In genomic region chr4:66298596-66298995, GRCh38 we compare ENCODE assay signal across 27 cellular contexts.
"Had no signal": no experiment of that assay in that cellular context is flagged by ENCODE, and none has a peak within 500 bp of the region (broad histone marks: within the 10 kb centered on the region; RNA-seq: fewer than 3 reads in every experiment).

No MANE protein-coding gene starts in this region.

- H3K4me3 ChIP-seq: coronary artery, dorsolateral prefrontal cortex, esophagus squamous epithelium, gastrocnemius medialis, heart right ventricle, left ventricle myocardium inferior, lower lobe of right lung, mucosa of descending colon had no signal

- H3K4me1 ChIP-seq: esophagus squamous epithelium, gastrocnemius medialis, heart right ventricle, left ventricle myocardium inferior, lower lobe of right lung had no signal

- H3K27me3 ChIP-seq: dorsolateral prefrontal cortex, esophagus squamous epithelium, gastrocnemius medialis, heart right ventricle had no signal

- H3K36me3 ChIP-seq: esophagus squamous epithelium, gastrocnemius medialis, heart right ventricle, left ventricle myocardium inferior, lower lobe of right lung had no signal

- DNase-seq: dermis blood vessel endothelial cell; dorsolateral prefrontal cortex; effector CD4-positive, alpha-beta T cell; effector memory CD4-positive, alpha-beta T cell; erythroblast; esophagus squamous epithelium; foreskin fibroblast; foreskin melanocyte; gastrocnemius medialis; glutamatergic neuron; head of caudate nucleus; heart right ventricle; hypothalamus; immature natural killer cell; islet precursor cell; kidney; kidney glomerular epithelial cell; left colon; left ventricle myocardium inferior; lower lobe of right lung; mesenchymal stem cell; mucosa of descending colon; naive thymus-derived CD4-positive, alpha-beta T cell had no signal

- H3K27ac ChIP-seq: coronary artery, dorsolateral prefrontal cortex, epithelial cell of prostate, esophagus squamous epithelium, gastrocnemius medialis, heart right ventricle, left ventricle myocardium inferior, lower lobe of right lung had no signal

- H3K9me3 ChIP-seq: esophagus squamous epithelium, gastrocnemius medialis, lower lobe of right lung had no signal

- FAIRE-seq: colon, endothelial cell of umbilical vein, kidney had no signal
